20 cellular contexts compared by ENCODE assay signal in genomic region chr16:64989050-64989449, GRCh38.
DNase-seq lines count a peak whose midpoint lies in the region; ATAC-seq, FAIRE-seq and TF ChIP-seq lines count a peak whose summit lies in the region.
"Had no signal": no experiment of that assay in that cellular context is flagged by ENCODE, and none has a peak within 500 bp of the region (broad histone marks: within the 10 kb centered on the region; RNA-seq: fewer than 3 reads in every experiment).

No MANE protein-coding gene starts in this region.

- in situ Hi-C loops in HepG2 (cut with HindIII; ENCODE audit: extremely low pct_ligation_motif_present, low pct_unique_long_range_greater_than_20kb), result no loop called here

- H3K4me1 Mint-ChIP-seq in chondrocyte (ENCODE audit: low read depth), result peaks cover 57% of the 10 kb centered on the region
- peaks cover 6% of the 10 kb centered on the region for H3K4me1 Mint-ChIP-seq in neural crest cell
- H3K4me1 Mint-ChIP-seq in activated naive CD8-positive, alpha-beta T cell treated with anti-CD3 and anti-CD28 coated beads, Interleukin-2, amount 50 U/mL, for 24 hours, result no peaks in the 10 kb centered on the region
- H3K4me1 Mint-ChIP-seq: CD4-positive, CD25-positive, alpha-beta regulatory T cell; CD8-positive, alpha-beta memory T cell had no signal

- intact Hi-C loops in HepG2 (cut with micrococcal nuclease; ENCODE audit: unreplicated experiment) (no loop called here), right lobe of liver (cut with DNase I) (no loop called here)

- H3K4me3 Mint-ChIP-seq in chondrocyte (ENCODE audit: unreplicated experiment) (no peak overlapping the region), neural crest cell (no peak overlapping the region)
- H3K4me3 Mint-ChIP-seq in activated naive CD8-positive, alpha-beta T cell treated with anti-CD3 and anti-CD28 coated beads, Interleukin-2, amount 50 U/mL, for 24 hours, result no peak overlapping the region
- H3K4me3 Mint-ChIP-seq: CD4-positive, CD25-positive, alpha-beta regulatory T cell; CD8-positive, alpha-beta memory T cell had no signal

- H3K9ac ChIP-seq in HepG2 (ENCODE audit: insufficient read depth, low read depth, low read length) (no peak overlapping the region), SK-N-SH (no peak overlapping the region)
- H3K9ac ChIP-seq: GM23248 had no signal

- H3K27me3 ChIP-seq in HepG2 (ENCODE audit: control insufficient read depth in 1 of 2, insufficient read depth in 2 of 2, low read length in 2 of 2), result no peaks in the 10 kb centered on the region
- H3K27me3 ChIP-seq in right lobe of liver, result no peaks in the 10 kb centered on the region
- H3K27me3 ChIP-seq in SK-N-SH (ENCODE audit: insufficient read depth), result no peaks in the 10 kb centered on the region

- no peak for TF ChIP-seq EP300 in HepG2 (IDR thresholded peaks at IDR 0.05; ENCODE audit: low read depth in 2 of 2, low read length in 2 of 2)
- TF ChIP-seq EP300 in HepG2 (CRISPR knock-in tag; IDR thresholded peaks at IDR 0.05; ENCODE audit: borderline replicate concordance), result no peak
- TF ChIP-seq EP300 in SK-N-SH (IDR thresholded peaks at IDR 0.05; ENCODE audit: borderline replicate concordance in 1 of 2, low read depth in 1 of 2, low read length in 1 of 2), result no peak

- H3K27me3 Mint-ChIP-seq in chondrocyte (ENCODE audit: low read depth), result no peaks in the 10 kb centered on the region
- H3K27me3 Mint-ChIP-seq in neural crest cell (ENCODE audit: low read depth), result no peaks in the 10 kb centered on the region
- no peaks in the 10 kb centered on the region for H3K27me3 Mint-ChIP-seq in activated naive CD8-positive, alpha-beta T cell treated with anti-CD3 and anti-CD28 coated beads, Interleukin-2, amount 50 U/mL, for 24 hours
- H3K27me3 Mint-ChIP-seq: CD4-positive, CD25-positive, alpha-beta regulatory T cell; CD8-positive, alpha-beta memory T cell had no signal

- TF ChIP-seq POLR2A in HepG2 (IDR thresholded peaks at IDR 0.05; ENCODE audit: insufficient read depth in 1 of 2, low read depth in 2 of 2, low read length in 2 of 2), result no peak
- TF ChIP-seq POLR2A in right lobe of liver (IDR thresholded peaks at IDR 0.05), result no peak

- no peak for FAIRE-seq in HepG2 (lab: Jason Lieb, UNC)
- FAIRE-seq: GM12892, GM18507, H54 had no signal

- H3K4me1 ChIP-seq in HepG2 (ENCODE audit: insufficient read depth, low read length) (no peaks in the 10 kb centered on the region), right lobe of liver (no peaks in the 10 kb centered on the region), SK-N-SH (ENCODE audit: control insufficient read depth in 1 of 2, insufficient read depth in 2 of 2, low read depth in 1 of 2, low read length in 1 of 2) (peaks cover 3% of the 10 kb centered on the region in 2 experiments; a peak in 2 of 4 replicates)

- H3K9me2 ChIP-seq in SK-N-SH, result no peaks in the 10 kb centered on the region

- BruUV-seq in HepG2 (replicated peaks; lab: Mats Ljungman, UMichigan), result no TSS peak

- no peaks in the 10 kb centered on the region for H3K9me3 Mint-ChIP-seq in chondrocyte (ENCODE audit: low read depth)
- no peaks in the 10 kb centered on the region for H3K9me3 Mint-ChIP-seq in neural crest cell
- peaks cover 12% of the 10 kb centered on the region for H3K9me3 Mint-ChIP-seq in activated naive CD8-positive, alpha-beta T cell treated with anti-CD3 and anti-CD28 coated beads, Interleukin-2, amount 50 U/mL, for 24 hours

- ATAC-seq in HepG2, result no peak
- no peak for ATAC-seq in right lobe of liver
- ATAC-seq in activated naive CD8-positive, alpha-beta T cell treated with anti-CD3 and anti-CD28 coated beads, Interleukin-2, amount 50 U/mL, for 24 hours, result no peak

- H3K9me3 ChIP-seq in HepG2 (ENCODE audit: low read length), result peaks cover 3% of the 10 kb centered on the region; the same call in 1 of the 2 replicates
- no peaks in the 10 kb centered on the region for H3K9me3 ChIP-seq in right lobe of liver
- no peaks in the 10 kb centered on the region for H3K9me3 ChIP-seq in SK-N-SH

- H3K79me2 ChIP-seq in HepG2 (ENCODE audit: insufficient read depth, low read length), result no peaks in the 10 kb centered on the region
- H3K79me2 ChIP-seq in SK-N-SH (ENCODE audit: insufficient read depth), result peaks cover 30% of the 10 kb centered on the region

- POLR2A ChIA-PET in HepG2 (lab: Yijun Ruan, JAX), result no interaction called here
- POLR2A ChIA-PET in SK-N-SH (lab: Yijun Ruan, JAX), result no interaction called here

- no peak overlapping the region for H3K27ac ChIP-seq in HepG2 (ENCODE audit: extremely low read length, insufficient read depth, low read length)
- H3K27ac ChIP-seq in right lobe of liver, result no peak overlapping the region
- no peak overlapping the region for H3K27ac ChIP-seq in SK-N-SH (ENCODE audit: low read depth in 2 of 2, low read length in 1 of 2)
- H3K27ac ChIP-seq: GM23248 had no signal

- CTCF ChIA-PET in HepG2 (lab: Yijun Ruan, JAX; ENCODE audit: low intra/inter-chr PET ratio, low total read pairs), result no interaction called here
- CTCF ChIA-PET in SK-N-SH (lab: Yijun Ruan, JAX), result no interaction called here

- 9% methylated on average over 3 of the region's 3 CpGs for WGBS in HepG2 (ENCODE audit: low lambda C conversion rate)
- WGBS in right lobe of liver (ENCODE audit: insufficient coverage, low coverage, low lambda C conversion rate, missing lambda C conversion rate), result 62% methylated on average over 3 of the region's 3 CpGs
- WGBS in SK-N-SH (ENCODE audit: low lambda C conversion rate), result 88% methylated on average over 3 of the region's 3 CpGs

- H4K20me1 ChIP-seq in HepG2 (ENCODE audit: insufficient read depth, low read length), result no peaks in the 10 kb centered on the region
- H4K20me1 ChIP-seq in SK-N-SH (ENCODE audit: insufficient read depth), result no peaks in the 10 kb centered on the region

- no peak overlapping the region for H3K4me2 ChIP-seq in HepG2 (ENCODE audit: low read depth, low read length)
- H3K4me2 ChIP-seq in SK-N-SH, result no peak overlapping the region

- no peak for TF ChIP-seq CTCF in HepG2 (CRISPR knock-in tag; IDR thresholded peaks at IDR 0.05)
- no peak for TF ChIP-seq CTCF in right lobe of liver (IDR thresholded peaks at IDR 0.05)
- no peak for TF ChIP-seq CTCF in chondrocyte (IDR thresholded peaks at IDR 0.05)
- no peak for TF ChIP-seq CTCF in neural crest cell (conservative IDR thresholded peaks at IDR 0.05)
- TF ChIP-seq CTCF in SK-N-SH (IDR thresholded peaks at IDR 0.05), result no peak

- peaks cover 48% of the 10 kb centered on the region for H3F3A ChIP-seq in SK-N-SH (replicated peaks; ENCODE audit: insufficient read depth)

- peaks cover 70% of the 10 kb centered on the region for H3K36me3 Mint-ChIP-seq in chondrocyte (ENCODE audit: low read depth)
- H3K36me3 Mint-ChIP-seq in neural crest cell (ENCODE audit: low read depth), result peaks cover 4% of the 10 kb centered on the region
- no peaks in the 10 kb centered on the region for H3K36me3 Mint-ChIP-seq in activated naive CD8-positive, alpha-beta T cell treated with anti-CD3 and anti-CD28 coated beads, Interleukin-2, amount 50 U/mL, for 24 hours (ENCODE audit: low read depth)
- H3K36me3 Mint-ChIP-seq: CD4-positive, CD25-positive, alpha-beta regulatory T cell; CD8-positive, alpha-beta memory T cell had no signal

- H3K4me3 ChIP-seq in HepG2 (replicated peaks in 1 of 3; ENCODE audit: insufficient read depth in 1 of 3, low read depth in 2 of 3, low read length in 3 of 3) (no peak overlapping the region), right lobe of liver (no peak overlapping the region), SK-N-SH (ENCODE audit: low read depth in 2 of 2, low read length in 1 of 2) (no peak overlapping the region)
- H3K4me3 ChIP-seq: GM23248 had no signal

- no peaks in the 10 kb centered on the region for H3K36me3 ChIP-seq in HepG2 (replicated peaks in 1 of 2; ENCODE audit: control insufficient read depth in 1 of 2, insufficient read depth in 2 of 2, low read length in 2 of 2)
- no peaks in the 10 kb centered on the region for H3K36me3 ChIP-seq in right lobe of liver
- H3K36me3 ChIP-seq in SK-N-SH (replicated peaks in 1 of 2; ENCODE audit: control insufficient read depth in 1 of 2, insufficient read depth in 2 of 2, low read length in 1 of 2), result peaks cover 70 to 95% of the 10 kb centered on the region in 2 experiments

- no peak for DNase-seq in HepG2 (ENCODE audit: low spot score)
- no peak for DNase-seq in right lobe of liver
- DNase-seq in chondrocyte (ENCODE audit: low spot score), result no peak
- DNase-seq in neural crest cell (ENCODE audit: low read depth, low spot score), result no peak
- no peak for DNase-seq in hippocampal formation (lab: John Stamatoyannopoulos, UW)
- no peak for DNase-seq in SK-N-SH
- DNase-seq in KG1 (lab: John Stamatoyannopoulos, UW), result no peak
- DNase-seq in activated naive CD8-positive, alpha-beta T cell treated with anti-CD3 and anti-CD28 coated beads, Interleukin-2, amount 50 U/mL, for 24 hours, result no peak
- DNase-seq: 8988T; C1 segment of cervical spinal cord; CD4-positive, CD25-positive, alpha-beta regulatory T cell; CD8-positive, alpha-beta memory T cell; COR-L47; DMS79; GDM1; GM23248; HCEC 1CT had no signal

- no peak for TF ChIP-seq RAD21 in HepG2 (CRISPR knock-in tag; IDR thresholded peaks at IDR 0.05)
- TF ChIP-seq RAD21 in SK-N-SH (IDR thresholded peaks at IDR 0.05; ENCODE audit: low read length), result no peak

- peak overlapping the region; percentile 62 for H3K27ac Mint-ChIP-seq in chondrocyte (ENCODE audit: unreplicated experiment)
- H3K27ac Mint-ChIP-seq in neural crest cell (ENCODE audit: unreplicated experiment), result peak overlapping the region; percentile 52
- no peak overlapping the region for H3K27ac Mint-ChIP-seq in activated naive CD8-positive, alpha-beta T cell treated with anti-CD3 and anti-CD28 coated beads, Interleukin-2, amount 50 U/mL, for 24 hours
- H3K27ac Mint-ChIP-seq: CD4-positive, CD25-positive, alpha-beta regulatory T cell; CD8-positive, alpha-beta memory T cell had no signal

- H2AFZ ChIP-seq in HepG2 (ENCODE audit: low read length) (no peak overlapping the region), SK-N-SH (ENCODE audit: low read depth) (no peak overlapping the region)
- H2AFZ ChIP-seq: GM23248 had no signal

TF ChIP-seq in HepG2, 621 proteins besides CTCF, POLR2A, EP300 and RAD21 (continues in another document):
- TF ChIP-seq KAT2B (IDR thresholded peaks at IDR 0.05; ENCODE audit: borderline replicate concordance, low read depth, low read length), result no peak

TF ChIP-seq in SK-N-SH, 30 proteins besides CTCF, POLR2A, EP300 and RAD21:
- TF ChIP-seq JUND (IDR thresholded peaks at IDR 0.05) (no peak), MEF2A (IDR thresholded peaks at IDR 0.05; ENCODE audit: borderline replicate concordance, low read depth) (no peak), NFIC (IDR thresholded peaks at IDR 0.05; ENCODE audit: borderline replicate concordance) (no peak), GABPA (IDR thresholded peaks at IDR 0.05; ENCODE audit: low read depth) (no peak), RCOR1 (IDR thresholded peaks at IDR 0.05; ENCODE audit: low read length) (no peak), YY1 (IDR thresholded peaks at IDR 0.05; ENCODE audit: low read depth) (no peak), SIN3A (IDR thresholded peaks at IDR 0.05; ENCODE audit: borderline replicate concordance, low read depth, low read length) (no peak)
